In genomic region chr16:75282811-75283281, GRCh38 we compare ENCODE assay signal across 18 cellular contexts. TPM values are rescaled to one million over a fixed set of nuclear protein-coding genes. Genes with fewer than 3 reads are reported as not detected.
A peak's percentile ranks its signal among the peaks of the same experiment; 100 is the strongest.
DNase-seq lines count a peak whose midpoint lies in the region; ATAC-seq and TF ChIP-seq lines count a peak whose summit lies in the region.
"Had no signal": no experiment of that assay in that cellular context is flagged by ENCODE, and none has a peak within 500 bp of the region (broad histone marks: within the 10 kb centered on the region; RNA-seq: fewer than 3 reads in every experiment).

No MANE protein-coding gene starts in this region.

- H3K27ac ChIP-seq in osteoblast (ENCODE audit: low read depth, low read length): no peak overlapping the region
- H3K27ac ChIP-seq: gastroesophageal sphincter, right atrium auricular region, testis had no signal

- H4K20me1 ChIP-seq in osteoblast (ENCODE audit: insufficient read depth, low read length): no peaks in the 10 kb centered on the region

- no peak for ATAC-seq in left ventricle myocardium superior
- ATAC-seq: CD8-positive, alpha-beta T cell; gastroesophageal sphincter; Panc1 had no signal

- no peaks in the 10 kb centered on the region for H3K27me3 ChIP-seq in osteoblast (ENCODE audit: insufficient read depth, low read length)
- H3K27me3 ChIP-seq: gastroesophageal sphincter, right atrium auricular region, testis had no signal

- peaks cover 28% of the 10 kb centered on the region for H3K36me3 Mint-ChIP-seq in brain
- H3K36me3 Mint-ChIP-seq: activated naive CD4-positive, alpha-beta T cell treated with anti-CD3 and anti-CD28 coated beads, Interleukin-2, amount 10 ng/mL, durations not matched to agents 7 days and 5 days; CD8-positive, alpha-beta T cell had no signal

- no peaks in the 10 kb centered on the region for H3K9me3 ChIP-seq in osteoblast (ENCODE audit: low read depth, low read length)
- H3K9me3 ChIP-seq: gastroesophageal sphincter, right atrium auricular region, testis had no signal

- H3K27ac Mint-ChIP-seq in brain: peak overlapping the region in 4 of 5 experiments; percentile 66 to 91 (median 84)
- H3K27ac Mint-ChIP-seq: activated naive CD4-positive, alpha-beta T cell treated with anti-CD3 and anti-CD28 coated beads, Interleukin-2, amount 10 ng/mL, durations not matched to agents 7 days and 5 days; CD8-positive, alpha-beta T cell; memory B cell had no signal

- no peaks in the 10 kb centered on the region for H3K4me1 ChIP-seq in osteoblast (ENCODE audit: insufficient read depth, low read length)
- H3K4me1 ChIP-seq: gastroesophageal sphincter had no signal

- intact Hi-C loops in left ventricle myocardium superior (cut with micrococcal nuclease): no loop called here

- no peak overlapping the region for H3K4me2 ChIP-seq in osteoblast (ENCODE audit: insufficient read depth, low read length)

- peaks cover 42% of the 10 kb centered on the region for H3K4me1 Mint-ChIP-seq in brain
- H3K4me1 Mint-ChIP-seq: memory B cell had no signal

- H3K4me3 ChIP-seq in osteoblast (ENCODE audit: insufficient read depth, low read length): no peak overlapping the region
- H3K4me3 ChIP-seq: gastroesophageal sphincter, right atrium auricular region, testis had no signal

- H3K79me2 ChIP-seq in osteoblast (ENCODE audit: insufficient read depth, low read length): no peaks in the 10 kb centered on the region

- no peaks in the 10 kb centered on the region for H3K27me3 Mint-ChIP-seq in brain

- no peak overlapping the region for H3K4me3 Mint-ChIP-seq in brain
- H3K4me3 Mint-ChIP-seq: activated naive CD4-positive, alpha-beta T cell treated with anti-CD3 and anti-CD28 coated beads, Interleukin-2, amount 10 ng/mL, durations not matched to agents 7 days and 5 days; CD8-positive, alpha-beta T cell; memory B cell had no signal

- no peak overlapping the region for H2AFZ ChIP-seq in osteoblast (ENCODE audit: low read length)

- H3K36me3 ChIP-seq in osteoblast (ENCODE audit: insufficient read depth, low read length): no peaks in the 10 kb centered on the region
- H3K36me3 ChIP-seq: right atrium auricular region had no signal

- no peak for TF ChIP-seq CTCF in brain (conservative IDR thresholded peaks at IDR 0.05)
- no peak for TF ChIP-seq CTCF in osteoblast (IDR thresholded peaks at IDR 0.05; ENCODE audit: extremely low read depth, low read depth, low read length)

- DNase-seq in DMS79 treated with DMSO at 0.1 percent for 48 hours (lab: John Stamatoyannopoulos, UW) (peak; percentile 62), DMS79 (lab: John Stamatoyannopoulos, UW) (no peak), NCI-H446 treated with DMSO at 0.1 percent for 48 hours (lab: John Stamatoyannopoulos, UW) (peak; percentile 89), osteoblast (ENCODE audit: insufficient read length, low spot score, missing footprints) (peak; percentile 71), NOMO-1 treated with dmso at 0.1 percent for 144 hours (lab: John Stamatoyannopoulos, UW; ENCODE audit: unreplicated experiment) (no peak), globus pallidus (ENCODE audit: low spot score) (no peak), left ventricle myocardium superior (no peak)
- DNase-seq: activated CD4-positive, CD25-positive, alpha-beta regulatory T cell; activated naive CD4-positive, alpha-beta T cell treated with anti-CD3 and anti-CD28 coated beads, Interleukin-2, amount 10 ng/mL, durations not matched to agents 7 days and 5 days; CD8-positive, alpha-beta T cell; NCI-H2107; T-helper 1 cell; testis had no signal

- H3K9me3 Mint-ChIP-seq in brain: peaks cover 0 to 4% (median 0%) of the 10 kb centered on the region in 5 experiments
- H3K9me3 Mint-ChIP-seq: activated naive CD4-positive, alpha-beta T cell treated with anti-CD3 and anti-CD28 coated beads, Interleukin-2, amount 10 ng/mL, durations not matched to agents 7 days and 5 days; CD8-positive, alpha-beta T cell; memory B cell had no signal

RNA-seq across cellular contexts. Expression of gene BCAR1, which starts 31.4 kb away (rescaled TPM):
- polyA plus RNA-seq in brain (ENCODE audit: insufficient read depth, low read depth, low replicate concordance): 76.8 TPM
- total RNA-seq in osteoblast (66.9 and 75.3 TPM in 2 replicates), left ventricle myocardium superior (82.9 TPM)
- total RNA-seq: CD8-positive, alpha-beta T cell had no signal

Comparison
In these comparisons a context has a peak if more than half of its experiments do, and no peak if none do; other contexts are left out.
1. DNase-seq: peak in DMS79 treated with DMSO at 0.1 percent for 48 hours (single experiment), NCI-H446 treated with DMSO at 0.1 percent for 48 hours (single experiment) and osteoblast (single experiment); none in DMS79 (single experiment), NOMO-1 treated with dmso at 0.1 percent for 144 hours (single experiment), globus pallidus (single experiment) and left ventricle myocardium superior (single experiment).